8 cellular contexts compared by ENCODE assay signal in the genomic region with DNA sequence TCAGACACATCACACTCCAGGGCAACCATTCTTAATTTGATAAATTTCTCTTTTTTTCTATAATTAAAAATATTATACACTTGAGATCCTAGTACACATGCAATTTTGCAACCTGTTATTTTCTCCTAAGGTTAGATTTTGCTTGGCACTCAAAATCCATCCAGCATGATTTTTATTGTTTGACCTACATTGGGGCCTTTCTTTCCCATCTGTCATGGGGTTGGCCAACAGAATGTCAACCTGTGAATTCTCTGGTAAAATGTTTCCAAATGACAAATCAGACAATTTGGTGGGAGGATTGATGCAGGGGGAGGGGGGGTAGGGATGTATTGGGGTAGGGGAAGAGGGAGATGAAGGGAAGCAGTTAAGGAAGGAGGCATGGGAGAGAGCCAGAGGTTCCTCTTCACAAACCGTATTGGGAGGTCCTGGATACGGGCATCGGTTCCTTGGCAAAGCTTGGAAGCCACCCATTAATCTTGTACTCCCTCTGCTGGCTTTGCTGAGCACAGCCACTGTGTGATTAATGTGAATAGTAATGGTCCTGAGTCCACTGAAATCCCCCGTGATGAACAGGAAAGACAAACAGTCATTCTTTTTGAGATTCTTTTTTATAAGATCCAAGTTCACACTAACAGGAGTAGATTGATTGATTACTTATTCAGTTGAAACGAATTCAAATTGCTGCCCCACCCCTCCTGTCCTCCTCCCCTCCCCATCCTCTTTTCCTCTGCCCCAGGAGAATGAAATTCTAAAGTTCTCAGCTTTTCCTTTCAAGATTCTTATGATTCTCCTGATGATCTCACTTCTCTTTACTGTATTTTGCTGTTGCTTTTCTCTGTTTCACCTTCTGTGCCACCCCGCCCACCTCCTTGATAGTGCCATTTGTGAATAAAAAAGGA.
A peak's percentile ranks its signal among the peaks of the same experiment; 100 is the strongest.
DNase-seq lines count a peak whose midpoint lies in the region; ATAC-seq, FAIRE-seq and TF ChIP-seq lines count a peak whose summit lies in the region.

No MANE protein-coding gene starts in this region.

- ATAC-seq in Panc1 (peak; percentile 70; the same call in 1 of the 2 replicates), HepG2 (peak; percentile 93), GM19452 (IDR thresholded peaks at IDR 0.05; ENCODE audit: unreplicated experiment) (no peak)

- no peaks in the 10 kb centered on the region for H3K9me3 Mint-ChIP-seq in activated naive CD4-positive, alpha-beta T cell treated with anti-CD3 and anti-CD28 coated beads, Interleukin-2, amount 10 ng/mL, durations not matched to agents 7 days and 5 days

- H3K27ac ChIP-seq in Panc1 (ENCODE audit: low read length) (no peak overlapping the region), HepG2 (ENCODE audit: extremely low read length, insufficient read depth, low read length) (no peak overlapping the region)

- peak; percentile 86 for TF ChIP-seq RAD21 in HepG2 (CRISPR knock-in tag; IDR thresholded peaks at IDR 0.05)

- no peak overlapping the region for H3K9ac ChIP-seq in HepG2 (ENCODE audit: insufficient read depth, low read depth, low read length)

- H3K27me3 ChIP-seq in Panc1 (ENCODE audit: control insufficient read depth, insufficient read depth, low read length) (no peaks in the 10 kb centered on the region), HepG2 (ENCODE audit: control insufficient read depth in 1 of 2, insufficient read depth in 2 of 2, low read length in 2 of 2) (peaks cover 0 to under 1% of the 10 kb centered on the region in 2 experiments; a peak in 1 of 5 replicates)

- peak; percentile 74 for TF ChIP-seq CTCF in Panc1 (IDR thresholded peaks at IDR 0.05)
- TF ChIP-seq CTCF in HepG2 (CRISPR knock-in tag; IDR thresholded peaks at IDR 0.05), result peak; percentile 87

- TF ChIP-seq EP300 in HepG2 (IDR thresholded peaks at IDR 0.05; ENCODE audit: low read depth in 2 of 2, low read length in 2 of 2) (no peak), HepG2 (CRISPR knock-in tag; IDR thresholded peaks at IDR 0.05; ENCODE audit: borderline replicate concordance) (no peak)

- intact Hi-C loops in Panc1 (cut with micrococcal nuclease; ENCODE audit: unreplicated experiment) (loop anchor here (1.0 kb wide), 1 partner anchor 353 kb away; no protein-coding TSS in a partner anchor), HepG2 (cut with micrococcal nuclease; ENCODE audit: unreplicated experiment) (loop anchor here (1.0 to 5.0 kb wide), 5 partner anchors 100 to 353 kb away; a partner anchor contains a TSS)

- FAIRE-seq in HepG2 (lab: Jason Lieb, UNC), result peak; percentile 85

- DNase-seq in activated naive CD4-positive, alpha-beta T cell treated with anti-CD3 and anti-CD28 coated beads, Interleukin-2, amount 10 ng/mL, durations not matched to agents 7 days and 5 days, result peak; percentile 20
- DNase-seq in activated naive CD4-positive, alpha-beta T cell (lab: John Stamatoyannopoulos, UW), result no peak
- DNase-seq in HuH-7.5 (ENCODE audit: low spot score) (peak; percentile 12), Panc1 (ENCODE audit: low read depth, low spot score) (no peak), dermis blood vessel endothelial cell (peak; percentile 85), HepG2 (ENCODE audit: low spot score) (peak; percentile 65)
- no peak for DNase-seq in central memory CD4-positive, alpha-beta T cell

- no peak overlapping the region for H3K4me3 Mint-ChIP-seq in activated naive CD4-positive, alpha-beta T cell treated with anti-CD3 and anti-CD28 coated beads, Interleukin-2, amount 10 ng/mL, durations not matched to agents 7 days and 5 days

- H3K27ac Mint-ChIP-seq in activated naive CD4-positive, alpha-beta T cell treated with anti-CD3 and anti-CD28 coated beads, Interleukin-2, amount 10 ng/mL, durations not matched to agents 7 days and 5 days, result no peak overlapping the region

- H3K79me2 ChIP-seq in HepG2 (ENCODE audit: insufficient read depth, low read length), result no peaks in the 10 kb centered on the region

- no peaks in the 10 kb centered on the region for H3K36me3 Mint-ChIP-seq in activated naive CD4-positive, alpha-beta T cell treated with anti-CD3 and anti-CD28 coated beads, Interleukin-2, amount 10 ng/mL, durations not matched to agents 7 days and 5 days

- no peaks in the 10 kb centered on the region for H3K36me3 ChIP-seq in Panc1 (ENCODE audit: control insufficient read depth, insufficient read depth, low read length)
- H3K36me3 ChIP-seq in HepG2 (replicated peaks in 1 of 2; ENCODE audit: control insufficient read depth in 1 of 2, insufficient read depth in 2 of 2, low read length in 2 of 2), result no peaks in the 10 kb centered on the region

- H3K9me3 ChIP-seq in Panc1 (ENCODE audit: control insufficient read depth, insufficient read depth, low read depth, low read length) (no peaks in the 10 kb centered on the region), HepG2 (ENCODE audit: low read length) (no peaks in the 10 kb centered on the region)

- CTCF ChIA-PET in activated naive CD4-positive, alpha-beta T cell treated with anti-CD3 and anti-CD28 coated beads, Interleukin-2, amount 10 ng/mL, durations not matched to agents 7 days and 5 days (lab: Charles Lee), result no interaction called here
- CTCF ChIA-PET in Panc1 (lab: Charles Lee), result no interaction called here
- CTCF ChIA-PET in HepG2 (lab: Yijun Ruan, JAX; ENCODE audit: low intra/inter-chr PET ratio, low total read pairs), result interaction anchor here (0.7 to 2.3 kb wide), 2 partner anchors 164 to 353 kb away, joined by 3 to 22 read pairs; no protein-coding TSS in a partner anchor

- H3K27me3 Mint-ChIP-seq in activated naive CD4-positive, alpha-beta T cell treated with anti-CD3 and anti-CD28 coated beads, Interleukin-2, amount 10 ng/mL, durations not matched to agents 7 days and 5 days, result no peaks in the 10 kb centered on the region

- no peaks in the 10 kb centered on the region for H3K4me1 Mint-ChIP-seq in activated naive CD4-positive, alpha-beta T cell treated with anti-CD3 and anti-CD28 coated beads, Interleukin-2, amount 10 ng/mL, durations not matched to agents 7 days and 5 days

- in situ Hi-C loops in Panc1 (cut with HindIII; ENCODE audit: low pct_unique_long_range_greater_than_20kb, low sequenced_read_pairs) (no loop called here), HepG2 (cut with HindIII; ENCODE audit: extremely low pct_ligation_motif_present, low pct_unique_long_range_greater_than_20kb) (no loop called here)

- no peak overlapping the region for H2AFZ ChIP-seq in HepG2 (ENCODE audit: low read length)

- no TSS peak for BruUV-seq in Panc1 (replicated peaks; lab: Mats Ljungman, UMichigan)
- BruUV-seq in HepG2 (replicated peaks; lab: Mats Ljungman, UMichigan), result no TSS peak

- H3K4me3 ChIP-seq in Panc1 (ENCODE audit: low read depth in 2 of 2, low read length in 2 of 2) (no peak overlapping the region), HepG2 (replicated peaks in 1 of 3; ENCODE audit: insufficient read depth in 1 of 3, low read depth in 2 of 3, low read length in 3 of 3) (no peak overlapping the region)

- no peaks in the 10 kb centered on the region for H3K4me1 ChIP-seq in Panc1 (ENCODE audit: control insufficient read depth, insufficient read depth, low read length)
- no peaks in the 10 kb centered on the region for H3K4me1 ChIP-seq in HepG2 (ENCODE audit: insufficient read depth, low read length)

- H3K4me2 ChIP-seq in HepG2 (ENCODE audit: low read depth, low read length), result no peak overlapping the region

- POLR2A ChIA-PET in Panc1 (lab: Charles Lee), result no interaction called here
- POLR2A ChIA-PET in HepG2 (lab: Yijun Ruan, JAX), result no interaction called here

- WGBS in HepG2 (ENCODE audit: low lambda C conversion rate), result 17% methylated on average over 6 of the region's 6 CpGs

- TF ChIP-seq POLR2A in HepG2 (IDR thresholded peaks at IDR 0.05; ENCODE audit: insufficient read depth in 1 of 2, low read depth in 2 of 2, low read length in 2 of 2), result no peak

- H4K20me1 ChIP-seq in HepG2 (ENCODE audit: insufficient read depth, low read length), result no peaks in the 10 kb centered on the region

TF ChIP-seq in HepG2, 621 proteins besides CTCF, POLR2A, EP300 and RAD21 (continues in another document):
- TF ChIP-seq NR2F6 (IDR thresholded peaks at IDR 0.05) (no peak), NR2F6 (CRISPR knock-in tag; IDR thresholded peaks at IDR 0.05) (0 out of 2 replicates have a peak, but pooled peaks have one; percentile 13), FOSL2 (CRISPR knock-in tag; IDR thresholded peaks at IDR 0.05) (0 out of 2 replicates have a peak, but pooled peaks have one; percentile 13), GZF1 (CRISPR knock-in tag; IDR thresholded peaks at IDR 0.05) (no peak), STAG1 (CRISPR knock-in tag; IDR thresholded peaks at IDR 0.05) (peak; percentile 95), RXRB (CRISPR knock-in tag; IDR thresholded peaks at IDR 0.05; ENCODE audit: borderline replicate concordance) (peak; percentile 31; the same call in 1 of the 2 replicates)
- TF ChIP-seq, protein P1, sequence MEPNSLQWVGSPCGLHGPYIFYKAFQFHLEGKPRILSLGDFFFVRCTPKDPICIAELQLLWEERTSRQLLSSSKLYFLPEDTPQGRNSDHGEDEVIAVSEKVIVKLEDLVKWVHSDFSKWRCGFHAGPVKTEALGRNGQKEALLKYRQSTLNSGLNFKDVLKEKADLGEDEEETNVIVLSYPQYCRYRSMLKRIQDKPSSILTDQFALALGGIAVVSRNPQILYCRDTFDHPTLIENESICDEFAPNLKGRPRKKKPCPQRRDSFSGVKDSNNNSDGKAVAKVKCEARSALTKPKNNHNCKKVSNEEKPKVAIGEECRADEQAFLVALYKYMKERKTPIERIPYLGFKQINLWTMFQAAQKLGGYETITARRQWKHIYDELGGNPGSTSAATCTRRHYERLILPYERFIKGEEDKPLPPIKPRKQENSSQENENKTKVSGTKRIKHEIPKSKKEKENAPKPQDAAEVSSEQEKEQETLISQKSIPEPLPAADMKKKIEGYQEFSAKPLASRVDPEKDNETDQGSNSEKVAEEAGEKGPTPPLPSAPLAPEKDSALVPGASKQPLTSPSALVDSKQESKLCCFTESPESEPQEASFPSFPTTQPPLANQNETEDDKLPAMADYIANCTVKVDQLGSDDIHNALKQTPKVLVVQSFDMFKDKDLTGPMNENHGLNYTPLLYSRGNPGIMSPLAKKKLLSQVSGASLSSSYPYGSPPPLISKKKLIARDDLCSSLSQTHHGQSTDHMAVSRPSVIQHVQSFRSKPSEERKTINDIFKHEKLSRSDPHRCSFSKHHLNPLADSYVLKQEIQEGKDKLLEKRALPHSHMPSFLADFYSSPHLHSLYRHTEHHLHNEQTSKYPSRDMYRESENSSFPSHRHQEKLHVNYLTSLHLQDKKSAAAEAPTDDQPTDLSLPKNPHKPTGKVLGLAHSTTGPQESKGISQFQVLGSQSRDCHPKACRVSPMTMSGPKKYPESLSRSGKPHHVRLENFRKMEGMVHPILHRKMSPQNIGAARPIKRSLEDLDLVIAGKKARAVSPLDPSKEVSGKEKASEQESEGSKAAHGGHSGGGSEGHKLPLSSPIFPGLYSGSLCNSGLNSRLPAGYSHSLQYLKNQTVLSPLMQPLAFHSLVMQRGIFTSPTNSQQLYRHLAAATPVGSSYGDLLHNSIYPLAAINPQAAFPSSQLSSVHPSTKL (CRISPR knock-in tag; IDR thresholded peaks at IDR 0.05), result peak; percentile 50
- TF ChIP-seq, protein P2, sequence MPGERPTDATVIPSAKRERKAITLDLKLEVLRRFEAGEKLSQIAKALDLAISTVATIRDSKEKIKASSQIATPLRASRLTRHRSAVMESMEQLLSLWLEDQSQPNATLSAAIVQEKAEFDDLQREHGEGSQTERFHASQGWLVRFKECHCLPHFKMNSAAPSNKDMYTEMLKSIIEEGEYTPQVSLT (CRISPR knock-in tag; IDR thresholded peaks at IDR 0.05; ENCODE audit: borderline replicate concordance, low read depth), result no peak

Comparison
In these comparisons a context has a peak if more than half of its experiments do, and no peak if none do; other contexts are left out.
1. DNase-seq: peak in activated naive CD4-positive, alpha-beta T cell treated with anti-CD3 and anti-CD28 coated beads, Interleukin-2, amount 10 ng/mL, durations not matched to agents 7 days and 5 days (single experiment), HuH-7.5 (single experiment), dermis blood vessel endothelial cell (single experiment) and HepG2 (single experiment); none in activated naive CD4-positive, alpha-beta T cell (0 of 4), Panc1 (single experiment) and central memory CD4-positive, alpha-beta T cell (single experiment).